Comparison of ENCODE assay signal across 1 cellular context in genomic region chr1:3323021-3323790, GRCh38.
A peak's percentile ranks its signal among the peaks of the same experiment; 100 is the strongest.
TF ChIP-seq lines count a peak whose summit lies in the region.

No MANE protein-coding gene starts in this region.

TF ChIP-seq in HepG2, 621 proteins besides CTCF, POLR2A, EP300 and RAD21 (continued from another document and continues in another):
- no peak for TF ChIP-seq NFAT5 (CRISPR knock-in tag; IDR thresholded peaks at IDR 0.05)
- no peak for TF ChIP-seq RBM22 (optimal IDR thresholded peaks at IDR 0.05; ENCODE audit: low read length)
- TF ChIP-seq TRIM24 (CRISPR knock-in tag; IDR thresholded peaks at IDR 0.05), result no peak
- peak; percentile 89 for TF ChIP-seq HINFP (CRISPR knock-in tag; IDR thresholded peaks at IDR 0.05; ENCODE audit: low read depth)
- no peak for TF ChIP-seq ZBTB44 (CRISPR knock-in tag; IDR thresholded peaks at IDR 0.05)
- peak; percentile 12; the same call in 1 of the 2 replicates for TF ChIP-seq SAP130 (CRISPR knock-in tag; IDR thresholded peaks at IDR 0.05; ENCODE audit: low read depth)
- peak; percentile 78; the same call in 1 of the 2 replicates for TF ChIP-seq DMTF1 (CRISPR knock-in tag; IDR thresholded peaks at IDR 0.05)
- TF ChIP-seq ZNF616 (CRISPR knock-in tag; IDR thresholded peaks at IDR 0.05; ENCODE audit: low read depth), result peak; percentile 93; the same call in 1 of the 2 replicates
- no peak; the same call in 1 of the 2 replicates for TF ChIP-seq ZNF317 (CRISPR knock-in tag; IDR thresholded peaks at IDR 0.05)
- 0 out of 2 replicates have a peak, but pooled peaks have one; percentile 21 for TF ChIP-seq ZNF331 (CRISPR knock-in tag; IDR thresholded peaks at IDR 0.05)
- 0 out of 2 replicates have a peak, but pooled peaks have one; percentile 20 for TF ChIP-seq MLXIP (CRISPR knock-in tag; IDR thresholded peaks at IDR 0.05; ENCODE audit: borderline replicate concordance)
- TF ChIP-seq ZNF503 (CRISPR knock-in tag; IDR thresholded peaks at IDR 0.05), result peak; percentile 46; the same call in 1 of the 2 replicates
- 0 out of 2 replicates have a peak, but pooled peaks have one; percentile 30 for TF ChIP-seq WIZ (CRISPR knock-in tag; IDR thresholded peaks at IDR 0.05)
- TF ChIP-seq RNF2 (conservative IDR thresholded peaks at IDR 0.05; ENCODE audit: low read depth), result no peak
- peak; percentile 71 for TF ChIP-seq SPEN (CRISPR knock-in tag; IDR thresholded peaks at IDR 0.05; ENCODE audit: low read depth)
- no peak for TF ChIP-seq TERF1 (CRISPR knock-in tag; IDR thresholded peaks at IDR 0.05)
- no peak for TF ChIP-seq PAF1 (CRISPR knock-in tag; IDR thresholded peaks at IDR 0.05)
- TF ChIP-seq TBL1XR1 (IDR thresholded peaks at IDR 0.05; ENCODE audit: borderline replicate concordance, low read length, partially characterized antibody), result no peak
- TF ChIP-seq THAP11 (CRISPR knock-in tag; IDR thresholded peaks at IDR 0.05), result no peak
- TF ChIP-seq CCAR2 (optimal IDR thresholded peaks at IDR 0.05; ENCODE audit: low read depth, low read length), result no peak
- TF ChIP-seq ZNF441 (CRISPR knock-in tag; IDR thresholded peaks at IDR 0.05; ENCODE audit: borderline replicate concordance), result no peak
- no peak for TF ChIP-seq SP140L (CRISPR knock-in tag; IDR thresholded peaks at IDR 0.05; ENCODE audit: borderline replicate concordance)
- TF ChIP-seq ELF3 (CRISPR knock-in tag; IDR thresholded peaks at IDR 0.05), result no peak; the same call in none of the 2 replicates
- no peak for TF ChIP-seq TGIF2 (CRISPR knock-in tag; IDR thresholded peaks at IDR 0.05)
- no peak; the same call in 1 of the 2 replicates for TF ChIP-seq ZNF274 (CRISPR knock-in tag; IDR thresholded peaks at IDR 0.05)
- no peak; the same call in 1 of the 2 replicates for TF ChIP-seq GATAD2A (CRISPR knock-in tag; IDR thresholded peaks at IDR 0.05)
- TF ChIP-seq ZFP36L1 (CRISPR knock-in tag; IDR thresholded peaks at IDR 0.05), result 0 out of 2 replicates have a peak, but pooled peaks have one; percentile 24
- TF ChIP-seq RAD51 (IDR thresholded peaks at IDR 0.05; ENCODE audit: borderline replicate concordance), result no peak
- no peak for TF ChIP-seq KDM5A (IDR thresholded peaks at IDR 0.05; ENCODE audit: borderline replicate concordance, low read length)
- TF ChIP-seq FUBP1 (CRISPR knock-in tag; IDR thresholded peaks at IDR 0.05; ENCODE audit: borderline replicate concordance), result no peak
- no peak for TF ChIP-seq ZNF737 (CRISPR knock-in tag; IDR thresholded peaks at IDR 0.05; ENCODE audit: borderline replicate concordance)
- TF ChIP-seq ZSCAN20 (CRISPR knock-in tag; IDR thresholded peaks at IDR 0.05; ENCODE audit: borderline replicate concordance), result no peak
- TF ChIP-seq MED13 (CRISPR knock-in tag; IDR thresholded peaks at IDR 0.05), result no peak
- no peak for TF ChIP-seq ZNF24 (IDR thresholded peaks at IDR 0.05)
- TF ChIP-seq TOPORS (CRISPR knock-in tag; IDR thresholded peaks at IDR 0.05), result no peak
